8 cellular contexts compared by ENCODE assay signal in the genomic region with DNA sequence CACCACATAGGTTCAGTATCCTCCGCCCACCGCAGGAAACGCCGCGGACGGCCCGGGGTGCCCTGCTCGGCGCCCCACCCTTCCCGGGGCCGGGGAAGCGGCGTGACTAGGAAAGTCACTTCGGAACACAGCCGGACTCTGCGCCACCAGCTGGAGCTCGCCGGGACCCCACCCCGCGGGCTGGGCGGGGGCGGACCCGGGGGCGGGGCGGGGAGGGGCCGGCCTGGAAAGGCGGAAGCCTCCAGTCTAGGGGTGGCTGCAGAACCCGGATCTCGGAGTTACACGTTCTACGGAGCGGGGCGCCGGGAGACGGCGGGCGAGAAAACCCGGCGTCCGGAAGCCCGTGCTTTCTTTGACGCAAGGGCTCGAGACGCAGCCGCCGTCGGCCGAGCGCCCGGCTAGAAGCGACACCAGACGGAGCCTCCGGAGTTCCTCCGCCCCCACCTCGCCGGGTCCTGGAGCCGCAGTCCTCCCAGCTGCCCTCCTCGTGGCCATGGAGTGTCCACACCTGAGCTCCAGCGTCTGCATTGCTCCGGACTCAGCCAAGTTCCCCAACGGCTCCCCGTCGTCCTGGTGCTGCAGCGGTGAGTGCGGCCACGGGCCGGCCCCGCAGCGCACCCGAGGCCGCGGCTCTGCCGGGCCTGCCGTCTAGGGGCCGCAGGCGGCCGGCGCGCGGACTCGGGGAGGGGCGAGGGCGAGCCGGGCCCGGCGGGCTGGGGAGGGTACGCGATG.
DNase-seq lines count a peak whose midpoint lies in the region; ATAC-seq and TF ChIP-seq lines count a peak whose summit lies in the region.

A gene with protein sequence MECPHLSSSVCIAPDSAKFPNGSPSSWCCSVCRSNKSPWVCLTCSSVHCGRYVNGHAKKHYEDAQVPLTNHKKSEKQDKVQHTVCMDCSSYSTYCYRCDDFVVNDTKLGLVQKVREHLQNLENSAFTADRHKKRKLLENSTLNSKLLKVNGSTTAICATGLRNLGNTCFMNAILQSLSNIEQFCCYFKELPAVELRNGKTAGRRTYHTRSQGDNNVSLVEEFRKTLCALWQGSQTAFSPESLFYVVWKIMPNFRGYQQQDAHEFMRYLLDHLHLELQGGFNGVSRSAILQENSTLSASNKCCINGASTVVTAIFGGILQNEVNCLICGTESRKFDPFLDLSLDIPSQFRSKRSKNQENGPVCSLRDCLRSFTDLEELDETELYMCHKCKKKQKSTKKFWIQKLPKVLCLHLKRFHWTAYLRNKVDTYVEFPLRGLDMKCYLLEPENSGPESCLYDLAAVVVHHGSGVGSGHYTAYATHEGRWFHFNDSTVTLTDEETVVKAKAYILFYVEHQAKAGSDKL (plus strand): TSS at position 347 of the 732 bp plus-strand sequence. CDS start 147 bp downstream, at position 494.

- H3K9ac ChIP-seq in iPS-20b (ENCODE audit: low read depth, low read length), result peak within 1 kb of the TSS; percentile 66

- H3K27me3 ChIP-seq in ACC112 (ENCODE audit: insufficient read depth, low read length) (no peaks in the 10 kb centered on the region), iPS-20b (ENCODE audit: insufficient read depth, low read length) (peaks cover 92% of the 10 kb centered on the region)

- in situ Hi-C loops in T47D (cut with HindIII; ENCODE audit: low pct_unique_long_range_greater_than_20kb, low sequenced_read_pairs), result no loop called here

- H3K4me3 ChIP-seq in ACC112 (ENCODE audit: low read depth, low read length), result peak within 1 kb of the TSS; percentile 90
- peak within 1 kb of the TSS; percentile 73 for H3K4me3 ChIP-seq in iPS-20b (ENCODE audit: low read length)
- H3K4me3 ChIP-seq in skin epidermis, result peak within 1 kb of the TSS; percentile 66 to 96 (median 81)

- DNase-seq in NCI-H2196 treated with DMSO at 0.1 percent for 48 hours (lab: John Stamatoyannopoulos, UW; ENCODE audit: unreplicated experiment) (peak; percentile 47), T47D (ENCODE audit: low read depth in 1 of 2, low spot score in 1 of 2) (peak; percentile 49 to 97)

- TF ChIP-seq CTCF in VCaP (conservative IDR thresholded peaks at IDR 0.05), result peak; percentile 68

- ATAC-seq in GM18867 (IDR thresholded peaks at IDR 0.05; ENCODE audit: unreplicated experiment) (peak; percentile 52), HG03103 (IDR thresholded peaks at IDR 0.05; ENCODE audit: low read depth, unreplicated experiment) (peak; percentile 37)

- H3K79me2 ChIP-seq in ACC112 (ENCODE audit: control insufficient read depth, insufficient read depth, low read length, unreplicated experiment), result peaks cover 45% of the 10 kb centered on the region

- H2AFZ ChIP-seq in ACC112 (ENCODE audit: low read length, unreplicated experiment), result peak within 1 kb of the TSS; percentile 62

- H3K9me3 ChIP-seq in iPS-20b (ENCODE audit: insufficient read depth, low read depth, low read length), result no peaks in the 10 kb centered on the region

- H3K4me1 ChIP-seq in ACC112 (ENCODE audit: control insufficient read depth, insufficient read depth, low read length, unreplicated experiment), result peaks cover 58% of the 10 kb centered on the region
- peaks cover 8% of the 10 kb centered on the region; the same call in 1 of the 2 replicates for H3K4me1 ChIP-seq in iPS-20b (ENCODE audit: insufficient read depth, low read length)

- H3K27ac ChIP-seq in ACC112 (ENCODE audit: low read depth, low read length), result peak within 1 kb of the TSS; percentile 98
- peak within 1 kb of the TSS; percentile 98 for H3K27ac ChIP-seq in VCaP
- H3K27ac ChIP-seq in iPS-20b (ENCODE audit: low read length), result no peak within 1 kb of the TSS
- H3K27ac ChIP-seq in skin epidermis, result peak within 1 kb of the TSS; percentile 91 to 99 (median 97)

- no peaks in the 10 kb centered on the region for H3K36me3 ChIP-seq in ACC112 (ENCODE audit: insufficient read depth, low read length)
- H3K36me3 ChIP-seq in iPS-20b (ENCODE audit: insufficient read depth, low read depth, low read length), result no peaks in the 10 kb centered on the region
